16 cellular contexts compared by ENCODE assay signal in the genomic region with DNA sequence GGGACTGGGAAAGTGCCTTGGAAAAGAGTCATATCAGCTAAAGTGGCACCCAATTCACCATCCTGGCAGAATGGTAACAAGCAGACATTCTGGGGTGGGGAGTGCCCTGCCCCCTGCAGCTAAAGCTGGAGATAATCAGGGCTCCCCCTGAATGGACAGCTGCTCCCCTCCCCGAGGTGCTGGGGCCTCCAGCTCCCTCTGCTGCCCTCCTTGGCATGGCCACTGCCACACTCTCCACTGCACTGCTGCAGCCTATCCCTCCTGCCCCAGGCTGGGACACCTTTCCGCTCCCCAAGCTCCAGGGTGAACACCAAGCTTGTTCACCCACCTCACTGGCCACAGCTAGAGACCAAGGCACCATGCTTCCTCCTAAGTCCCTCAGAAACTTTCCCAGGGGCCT. TPM values are rescaled to one million over a fixed set of nuclear protein-coding genes. Genes with fewer than 3 reads are reported as not detected.
DNase-seq lines count a peak whose midpoint lies in the region; ATAC-seq, FAIRE-seq and TF ChIP-seq lines count a peak whose summit lies in the region.
"Had no signal": no experiment of that assay in that cellular context is flagged by ENCODE, and none has a peak within 500 bp of the region (broad histone marks: within the 10 kb centered on the region; RNA-seq: fewer than 3 reads in every experiment).

No MANE protein-coding gene starts in this region.

- H3K9me3 ChIP-seq in HCT116 (ENCODE audit: control insufficient read depth in 1 of 2, insufficient read depth in 1 of 2, low read depth in 1 of 2, low read length in 2 of 2): no peaks in the 10 kb centered on the region
- no peaks in the 10 kb centered on the region for H3K9me3 ChIP-seq in K562 (replicated peaks; ENCODE audit: control insufficient read depth, insufficient read depth, low read depth, low read length)
- H3K9me3 ChIP-seq: BLaER1, gastroesophageal sphincter had no signal

- H3K9ac ChIP-seq in HCT116 (ENCODE audit: low read length): no peak overlapping the region
- no peak overlapping the region for H3K9ac ChIP-seq in K562 (ENCODE audit: insufficient read depth in 1 of 2, low read depth in 2 of 2, low read length in 2 of 2)
- H3K9ac ChIP-seq: BLaER1 had no signal

- RAD21 ChIA-PET in HCT116 (lab: Charles Lee; ENCODE audit: low non-redundant PET in 1 of 2, low total read pairs in 2 of 2, uncharacterized antibody in 2 of 2, unreplicated experiment in 2 of 2): interaction anchor here in 1 of 2 experiments (1.3 kb wide), 1 partner anchor 101 kb away, joined by 3 read pairs; no protein-coding TSS in a partner anchor

- 0% methylated on average over 2 of the region's 2 CpGs for WGBS in K562 (ENCODE audit: insufficient coverage, low coverage, missing lambda C conversion rate)

- no peaks in the 10 kb centered on the region for H3K36me3 ChIP-seq in HCT116 (ENCODE audit: control insufficient read depth in 1 of 2, insufficient read depth in 2 of 2, low read length in 2 of 2)
- no peaks in the 10 kb centered on the region for H3K36me3 ChIP-seq in K562 (ENCODE audit: control insufficient read depth, insufficient read depth, low read length)
- no peaks in the 10 kb centered on the region for H3K36me3 ChIP-seq in kidney epithelial cell (ENCODE audit: control insufficient read depth, insufficient read depth, low read length)
- H3K36me3 ChIP-seq: BLaER1, gastroesophageal sphincter had no signal

- H2AFZ ChIP-seq in HCT116 (ENCODE audit: low read depth, low read length, poor library complexity, severe bottlenecking) (no peak overlapping the region), K562 (ENCODE audit: low read depth, low read length) (no peak overlapping the region)

- H3K4me2 ChIP-seq in HCT116 (ENCODE audit: low read length): no peak overlapping the region
- H3K4me2 ChIP-seq in K562 (ENCODE audit: insufficient read depth, low read length): no peak overlapping the region
- H3K4me2 ChIP-seq: BLaER1 had no signal

- H3K79me2 ChIP-seq in HCT116 (ENCODE audit: insufficient read depth, low read length): no peaks in the 10 kb centered on the region
- no peaks in the 10 kb centered on the region for H3K79me2 ChIP-seq in K562 (ENCODE audit: control insufficient read depth, insufficient read depth, low read length)

- TF ChIP-seq EP300 in K562 (IDR thresholded peaks at IDR 0.05; ENCODE audit: low read length): no peak

- no peaks in the 10 kb centered on the region for H3K27me3 ChIP-seq in HCT116 (ENCODE audit: insufficient read depth, low read length)
- H3K27me3 ChIP-seq in K562 (ENCODE audit: control insufficient read depth in 2 of 2, insufficient read depth in 2 of 2, low read length in 2 of 2): peaks cover 0 to 5% of the 10 kb centered on the region in 2 experiments; a peak in 4 of 5 replicates
- no peaks in the 10 kb centered on the region for H3K27me3 ChIP-seq in kidney epithelial cell (ENCODE audit: control insufficient read depth, insufficient read depth, low read length)
- H3K27me3 ChIP-seq: BLaER1, gastroesophageal sphincter had no signal

- H3K4me1 ChIP-seq in HCT116 (ENCODE audit: control insufficient read depth in 1 of 2, insufficient read depth in 2 of 2, low read length in 2 of 2) (peaks cover 16 to 24% of the 10 kb centered on the region in 2 experiments), K562 (replicated peaks in 1 of 2; ENCODE audit: control insufficient read depth in 2 of 2, insufficient read depth in 2 of 2, low read length in 2 of 2) (no peaks in the 10 kb centered on the region)
- H3K4me1 ChIP-seq: gastroesophageal sphincter had no signal

- TF ChIP-seq RAD21 in HCT116 (IDR thresholded peaks at IDR 0.05; ENCODE audit: low read depth) (peak; percentile 63), K562 (CRISPR knock-in tag; conservative IDR thresholded peaks at IDR 0.05 in 1 of 2, IDR thresholded peaks at IDR 0.05 in 1 of 2) (no peak)

- H3K27ac ChIP-seq in HCT116 (ENCODE audit: low read depth, low read length): no peak overlapping the region
- no peak overlapping the region for H3K27ac ChIP-seq in K562 (ENCODE audit: extremely low read depth, low read depth, low read length)
- H3K27ac ChIP-seq: BLaER1, gastroesophageal sphincter had no signal

- H3K9me2 ChIP-seq in HCT116 (ENCODE audit: insufficient read depth): no peaks in the 10 kb centered on the region

- peak; percentile 57 for ATAC-seq in HCT116
- ATAC-seq in K562: peak; percentile 53; the same call in 1 of the 3 replicates
- ATAC-seq in omental fat pad (ENCODE audit: low FRiP score): no peak
- ATAC-seq in GM21529 (IDR thresholded peaks at IDR 0.05; ENCODE audit: unreplicated experiment): no peak
- ATAC-seq in GM21717 (IDR thresholded peaks at IDR 0.05; ENCODE audit: unreplicated experiment): no peak
- ATAC-seq: gastroesophageal sphincter had no signal

- intact Hi-C loops in HCT116 (cut with micrococcal nuclease): loop anchor here (5.0 kb wide), 2 partner anchors 103 to 158 kb away; no protein-coding TSS in a partner anchor
- intact Hi-C loops in K562 (cut with micrococcal nuclease): no loop called here

- POLR2A ChIA-PET in HCT116 (lab: Charles Lee): no interaction called here
- POLR2A ChIA-PET in K562 (lab: Yijun Ruan, JAX): interaction anchor here (0.7 to 1.3 kb wide), 2 partner anchors 17 to 40 kb away, joined by 3 read pairs; no protein-coding TSS in a partner anchor

- TF ChIP-seq CTCF in HCT116 (IDR thresholded peaks at IDR 0.05 in 2 of 3, conservative IDR thresholded peaks at IDR 0.05 in 1 of 3; ENCODE audit: borderline replicate concordance in 1 of 3, insufficient read depth in 1 of 3, low read depth in 2 of 3, low read length in 2 of 3) (peak; percentile 40 to 52 (median 42)), K562 (IDR thresholded peaks at IDR 0.05 in 2 of 3, conservative IDR thresholded peaks at IDR 0.05 in 1 of 3; ENCODE audit: insufficient read depth in 2 of 3, low read depth in 1 of 3, low read length in 3 of 3) (peak in 2 of 3 experiments; percentile 13 to 24; a peak in 2 of 6 replicates), kidney epithelial cell (IDR thresholded peaks at IDR 0.05; ENCODE audit: insufficient read depth, low read length, poor library complexity, severe bottlenecking) (peak; percentile 38), omental fat pad (IDR thresholded peaks at IDR 0.05) (no peak)

- BruUV-seq in HCT116 (replicated peaks; lab: Mats Ljungman, UMichigan) (no TSS peak), K562 (replicated peaks; lab: Mats Ljungman, UMichigan) (no TSS peak)

- CTCF ChIA-PET in HCT116 (lab: Charles Lee) (interaction anchor here (0.6 to 1.4 kb wide), 4 partner anchors 9 to 1491 kb away, joined by 3 to 5 read pairs (median 4); a partner anchor contains a TSS), K562 (lab: Yijun Ruan, JAX; ENCODE audit: low intra/inter-chr PET ratio) (no interaction called here)

- no peaks in the 10 kb centered on the region for H3K9me1 ChIP-seq in K562 (ENCODE audit: control insufficient read depth, insufficient read depth, low read length)

- no peak for TF ChIP-seq POLR2A in HCT116 (IDR thresholded peaks at IDR 0.05; ENCODE audit: borderline replicate concordance, extremely low read depth, insufficient read depth, insufficient read length)
- no peak for TF ChIP-seq POLR2A in K562 (conservative IDR thresholded peaks at IDR 0.05)

- H4K20me1 ChIP-seq in HCT116 (ENCODE audit: insufficient read depth) (no peaks in the 10 kb centered on the region), K562 (replicated peaks; ENCODE audit: control insufficient read depth, insufficient read depth, low read length) (no peaks in the 10 kb centered on the region)
- H4K20me1 ChIP-seq: BLaER1 had no signal

- H3K4me3 ChIP-seq in HCT116 (replicated peaks in 1 of 2; ENCODE audit: low read depth in 1 of 2, low read length in 2 of 2) (no peak overlapping the region), K562 (no peak overlapping the region), kidney epithelial cell (ENCODE audit: low read depth, low read length) (no peak overlapping the region)
- H3K4me3 ChIP-seq: BLaER1, gastroesophageal sphincter had no signal

- DNase-seq in ACHN (peak; percentile 32), HCT116 (ENCODE audit: low read depth, low spot score) (no peak), K562 (ENCODE audit: extremely low read depth in 1 of 4, low spot score in 3 of 4) (no peak), kidney epithelial cell (ENCODE audit: low read depth) (no peak), omental fat pad (ENCODE audit: low spot score) (no peak), SW480 (ENCODE audit: low spot score) (no peak)
- DNase-seq: activated T-cell treated with anti-CD3 and anti-CD28 coated beads, Interleukin-2, amount 50 U/mL, for 48 hours; cerebellar nuclear complex; midbrain; NCI-H1930; stimulated activated CD4-positive, alpha-beta T cell treated with anti-CD3 and anti-CD28 coated beads, Interleukin-12 subunit alpha, Interleukin-12 subunit beta, amount 100 ng/mL, for 4 hours had no signal

- in situ Hi-C loops in ACHN (cut with HindIII; ENCODE audit: low pct_ligation_motif_present, low pct_unique_long_range_greater_than_20kb, low sequenced_read_pairs) (no loop called here), K562 (cut with MboI) (no loop called here)

- no peak for FAIRE-seq in K562 (lab: Jason Lieb, UNC)

TF ChIP-seq in HCT116, 20 proteins besides CTCF, POLR2A, EP300 and RAD21 (continues in another document):
- TF ChIP-seq EGR1 (IDR thresholded peaks at IDR 0.05; ENCODE audit: low read depth) (no peak), CEBPB (IDR thresholded peaks at IDR 0.05; ENCODE audit: low read depth) (no peak)

TF ChIP-seq in K562, 482 proteins besides CTCF, POLR2A, EP300 and RAD21 (continues in another document):
- TF ChIP-seq NFRKB (IDR thresholded peaks at IDR 0.05; ENCODE audit: low read depth) (no peak), ZNF644 (tag; IDR thresholded peaks at IDR 0.05; ENCODE audit: low read depth) (no peak)

RNA-seq across cellular contexts. Expression of a gene that starts 9.8 kb away (rescaled TPM):
- total RNA-seq in HCT116 (2021; ENCODE audit: unreplicated experiment) (46.3 TPM), K562 (2014; rRNA removed) (7.7 and 8.4 TPM in 2 replicates), K562 (2014; rRNA removed; fragmentation: Illumina TruSeq; extraction: Trizol) (11.4 and 13.3 TPM in 2 replicates), K562 (2015; rRNA removed; fragmentation: Illumina TruSeq; extraction: Trizol) (8.8 and 11.7 TPM in 2 replicates), K562 (2021) (6.5 and 6.8 TPM in 2 replicates), kidney epithelial cell (76.0 and 76.4 TPM in 2 replicates), omental fat pad (10 to 100 TPM; 30.9 to 54.6 (median 40.0) TPM)
- polyA plus RNA-seq in HCT116 (2012): 30.8 and 35.4 TPM in 2 replicates
- total RNA-seq in K562 (2011; cell fraction: chromatin; rRNA removed; ENCODE audit: low replicate concordance): 8.3 and 11.4 TPM in 2 replicates
- 4.5 and 6.1 TPM in 2 replicates for total RNA-seq in K562 (2011; cell fraction: nucleolus; rRNA removed)
- 5.0 and 7.4 TPM in 2 replicates for total RNA-seq in K562 (2011; cell fraction: nucleoplasm; rRNA removed)
- polyA plus RNA-seq in K562 (2011; rRNA removed) (11.6 and 19.2 TPM in 2 replicates), K562 (2014; fragmentation: Illumina TruSeq; extraction: Trizol) (9.3 and 9.9 TPM in 2 replicates), K562 (2014; fragmentation: Nextera tagmentation; extraction: Ambion mirVana) (1 to 10 TPM; 2.7 to 3.0 TPM), K562 (2014; rRNA removed) (5.0 and 6.4 TPM in 2 replicates)
- polyA plus RNA-seq in K562 (2011; cell fraction: cytosol; rRNA removed): 4.3 and 14.5 TPM in 2 replicates
- 6.1 and 13.8 TPM in 2 replicates for polyA plus RNA-seq in K562 (2011; cell fraction: nucleus; rRNA removed)
- 4.5 and 5.7 TPM in 2 replicates for polyA plus RNA-seq in K562 (2012)
- 28.8 and 60.0 TPM in 2 replicates for polyA minus RNA-seq in K562 (2011; rRNA and poly(A)+ RNA removed)
- 7.9 and 20.2 TPM in 2 replicates for polyA minus RNA-seq in K562 (2011; cell fraction: cytosol; rRNA and poly(A)+ RNA removed)
- 12.4 and 40.0 TPM in 2 replicates for polyA minus RNA-seq in K562 (2011; cell fraction: nucleus; rRNA and poly(A)+ RNA removed)
- total RNA-seq: OCI-LY7 had no signal

Comparison
In these comparisons a context has a peak if more than half of its experiments do, and no peak if none do; other contexts are left out.
1. ATAC-seq: peak in HCT116 (single experiment) and K562 (single experiment); none in omental fat pad (single experiment), GM21529 (single experiment) and GM21717 (single experiment).
2. CTCF ChIP-seq: peak in HCT116 (3 of 3), K562 (2 of 3) and kidney epithelial cell (single experiment); none in omental fat pad (0 of 3).